8 cellular contexts compared by ENCODE assay signal in the genomic region with DNA sequence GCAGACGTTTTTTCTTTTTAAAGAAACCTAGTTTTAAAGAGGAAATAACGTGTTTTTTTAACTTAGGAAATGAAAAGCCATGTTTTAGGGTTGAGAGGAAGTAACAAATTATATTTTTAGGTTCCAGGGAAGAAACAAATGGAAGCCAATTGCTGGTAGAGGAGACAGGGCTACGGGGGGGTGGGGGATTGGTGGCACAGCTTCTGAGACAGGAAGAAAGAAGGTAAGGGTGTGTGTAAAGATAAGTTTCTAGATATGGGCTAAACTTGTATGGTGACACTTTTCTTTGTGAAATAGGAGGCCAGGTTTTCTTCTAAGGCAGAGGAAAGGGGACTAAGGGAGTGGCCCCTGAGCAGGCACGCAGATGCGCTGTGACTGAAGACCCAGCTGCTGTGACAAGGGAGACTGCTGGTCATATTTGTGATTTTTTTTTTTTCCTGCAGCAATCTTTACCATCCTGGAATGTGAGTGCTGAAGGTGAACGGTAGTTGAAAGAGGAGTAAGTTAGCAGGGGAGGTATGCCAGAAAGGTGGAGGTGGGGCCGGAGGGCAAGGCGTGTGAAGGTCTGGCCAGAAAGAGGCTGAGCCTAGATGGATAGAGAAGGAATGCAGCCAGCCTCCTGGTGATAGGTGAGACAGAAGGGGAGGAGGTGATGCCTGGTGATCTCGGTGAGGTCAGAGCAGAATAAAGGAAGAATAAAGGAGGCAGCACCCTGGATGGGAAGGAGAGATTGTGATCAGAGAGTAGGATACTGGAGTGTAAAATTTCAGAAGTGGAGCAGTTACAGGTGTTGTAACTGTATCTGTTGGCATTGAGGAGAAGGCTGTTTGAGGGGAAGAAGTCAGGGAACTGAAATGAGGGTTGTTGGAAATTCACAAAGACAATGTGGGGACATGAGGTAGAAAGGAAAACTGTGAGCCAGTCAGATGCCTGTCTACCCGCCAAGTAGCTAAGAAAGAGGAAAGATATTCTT. TPM values are rescaled to one million over a fixed set of nuclear protein-coding genes. Genes with fewer than 3 reads are reported as not detected.
DNase-seq lines count a peak whose midpoint lies in the region; ATAC-seq lines count a peak whose summit lies in the region.

No MANE protein-coding gene starts in this region.

- H3K4me1 Mint-ChIP-seq in activated naive CD4-positive, alpha-beta T cell treated with anti-CD3 and anti-CD28 coated beads for 36 hours (ENCODE audit: low read depth) = peaks cover 33% of the 10 kb centered on the region

- H3K27me3 Mint-ChIP-seq in activated naive CD4-positive, alpha-beta T cell treated with anti-CD3 and anti-CD28 coated beads for 36 hours (ENCODE audit: low read depth) = peaks cover 2% of the 10 kb centered on the region

- H3K9me3 Mint-ChIP-seq in activated naive CD4-positive, alpha-beta T cell treated with anti-CD3 and anti-CD28 coated beads for 36 hours = no peaks in the 10 kb centered on the region

- intact Hi-C loops in activated naive CD4-positive, alpha-beta T cell treated with anti-CD3 and anti-CD28 coated beads for 36 hours (cut with micrococcal nuclease) = loop anchor here (2.0 to 10.0 kb wide), 4 partner anchors 178 to 1559 kb away; a partner anchor contains a TSS

- H3K9me3 ChIP-seq in iPS-15b (ENCODE audit: control insufficient read depth, insufficient read depth, low read length) = no peaks in the 10 kb centered on the region
- no peaks in the 10 kb centered on the region for H3K9me3 ChIP-seq in stomach smooth muscle (ENCODE audit: control insufficient read depth in 2 of 2, low read length in 2 of 2)

- no peak for ATAC-seq in GM21529 (IDR thresholded peaks at IDR 0.05; ENCODE audit: unreplicated experiment)

- peak overlapping the region; percentile 24 for H3K27ac ChIP-seq in stomach smooth muscle (ENCODE audit: low read length)

- peaks cover 30% of the 10 kb centered on the region for H3K36me3 Mint-ChIP-seq in activated naive CD4-positive, alpha-beta T cell treated with anti-CD3 and anti-CD28 coated beads for 36 hours (ENCODE audit: low read depth)

- H3K36me3 ChIP-seq in iPS-15b (ENCODE audit: control insufficient read depth, insufficient read depth, low read length) (no peaks in the 10 kb centered on the region), stomach smooth muscle (ENCODE audit: control insufficient read depth in 2 of 2, insufficient read depth in 2 of 2, low read length in 2 of 2) (peaks cover 0 to 7% of the 10 kb centered on the region in 2 donors)

- peak overlapping the region; percentile 95 for H3K27ac Mint-ChIP-seq in activated naive CD4-positive, alpha-beta T cell treated with anti-CD3 and anti-CD28 coated beads for 36 hours

- peaks cover 4% of the 10 kb centered on the region for H3K27me3 ChIP-seq in iPS-15b (ENCODE audit: control insufficient read depth, insufficient read depth, low read length)
- H3K27me3 ChIP-seq in stomach smooth muscle (ENCODE audit: control insufficient read depth in 1 of 2, insufficient read depth in 2 of 2, low read length in 2 of 2) = no peaks in the 10 kb centered on the region

- CTCF ChIA-PET in activated naive CD4-positive, alpha-beta T cell treated with anti-CD3 and anti-CD28 coated beads for 36 hours (lab: Charles Lee) = interaction anchor here (0.6 to 1.1 kb wide), 4 partner anchors 29 to 1404 kb away, joined by 3 to 4 read pairs (median 4); no protein-coding TSS in a partner anchor

- peaks cover 11% of the 10 kb centered on the region for H3K4me1 ChIP-seq in iPS-15b (ENCODE audit: control insufficient read depth, insufficient read depth, low read length)
- H3K4me1 ChIP-seq in stomach smooth muscle (ENCODE audit: control insufficient read depth, insufficient read depth, low read length) = peaks cover 10% of the 10 kb centered on the region

- H3K9ac ChIP-seq in iPS-15b (ENCODE audit: low read depth, low read length) = no peak overlapping the region
- peak overlapping the region; percentile 69 to 79 for H3K9ac ChIP-seq in stomach smooth muscle (ENCODE audit: low read length in 2 of 2)

- peak overlapping the region; percentile 81 for H3K4me3 ChIP-seq in iPS-15b (ENCODE audit: low read depth, low read length)
- peak overlapping the region in 1 of 2 donors; percentile 86 for H3K4me3 ChIP-seq in stomach smooth muscle (ENCODE audit: low read length in 2 of 2)

- DNase-seq in activated T-cell treated with anti-CD3 and anti-CD28 coated beads for 1 hour (ENCODE audit: low read depth) (peak; percentile 4), A172 (ENCODE audit: low spot score) (no peak), COLO668 (lab: John Stamatoyannopoulos, UW; ENCODE audit: unreplicated experiment) (no peak)
- no peak for DNase-seq in activated T-cell treated with anti-CD3 and anti-CD28 coated beads, Interleukin-2, amount 50 U/mL, for 48 hours
- DNase-seq in activated naive CD4-positive, alpha-beta T cell treated with anti-CD3 and anti-CD28 coated beads for 36 hours = peak; percentile 27

- peak overlapping the region; percentile 97 for H3K4me3 Mint-ChIP-seq in activated naive CD4-positive, alpha-beta T cell treated with anti-CD3 and anti-CD28 coated beads for 36 hours

RNA-seq across cellular contexts. Expression of a gene that starts 1.7 kb away (rescaled TPM):
- total RNA-seq in activated naive CD4-positive, alpha-beta T cell treated with anti-CD3 and anti-CD28 coated beads for 36 hours = 10 to 100 TPM; 20.6 to 21.1 TPM
- 114 and 140 TPM in 2 replicates for total RNA-seq in A172 (2014; rRNA removed; shearing (Covaris generic))

RNA-seq across cellular contexts. Expression of a gene that starts 32.0 kb away (rescaled TPM):
- 1 to 10 TPM; 3.4 to 3.9 TPM for total RNA-seq in activated naive CD4-positive, alpha-beta T cell treated with anti-CD3 and anti-CD28 coated beads for 36 hours
- 7.0 and 8.7 TPM in 2 replicates for total RNA-seq in A172 (2014; rRNA removed; shearing (Covaris generic))

Comparison
In these comparisons a context has a peak if more than half of its experiments do, and no peak if none do; other contexts are left out.
1. DNase-seq: peak in activated T-cell treated with anti-CD3 and anti-CD28 coated beads for 1 hour (single experiment) and activated naive CD4-positive, alpha-beta T cell treated with anti-CD3 and anti-CD28 coated beads for 36 hours (single experiment); none in activated T-cell treated with anti-CD3 and anti-CD28 coated beads, Interleukin-2, amount 50 U/mL, for 48 hours (0 of 2), A172 (single experiment) and COLO668 (single experiment).